ENCODE assay signal across 2 cellular contexts in the genomic region with DNA sequence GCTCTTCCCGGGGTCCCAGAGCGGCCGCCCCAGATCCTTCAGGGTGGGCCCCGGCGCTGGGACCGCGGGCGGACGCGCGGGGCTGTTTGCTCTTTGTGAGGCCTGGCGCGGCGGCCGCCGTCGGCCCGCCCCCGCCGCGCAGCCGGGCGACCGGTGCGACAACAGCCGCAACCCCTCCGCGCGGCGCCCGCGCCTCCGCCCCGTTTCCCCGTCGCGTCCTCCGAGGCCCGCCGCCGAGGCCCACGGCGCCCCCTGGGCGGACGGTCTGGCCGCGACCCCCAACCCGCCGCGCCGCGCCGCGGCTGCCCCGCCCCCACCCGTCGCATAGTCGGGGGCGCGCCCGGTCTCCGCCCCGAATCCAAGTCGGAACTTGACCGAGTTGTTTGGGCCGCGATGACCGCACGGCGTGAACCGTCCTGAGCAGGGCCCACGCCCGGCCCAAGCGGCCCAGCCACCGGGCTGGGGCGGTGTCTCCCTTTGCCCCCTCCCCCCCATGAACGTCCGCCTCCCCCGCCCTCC.
A peak's percentile ranks its signal among the peaks of the same experiment; 100 is the strongest.
TF ChIP-seq lines count a peak whose summit lies in the region.

No MANE protein-coding gene starts in this region.

TF ChIP-seq in K562, 482 proteins besides CTCF, POLR2A, EP300 and RAD21 (continued from another document and continues in another):
- TF ChIP-seq, protein P1, sequence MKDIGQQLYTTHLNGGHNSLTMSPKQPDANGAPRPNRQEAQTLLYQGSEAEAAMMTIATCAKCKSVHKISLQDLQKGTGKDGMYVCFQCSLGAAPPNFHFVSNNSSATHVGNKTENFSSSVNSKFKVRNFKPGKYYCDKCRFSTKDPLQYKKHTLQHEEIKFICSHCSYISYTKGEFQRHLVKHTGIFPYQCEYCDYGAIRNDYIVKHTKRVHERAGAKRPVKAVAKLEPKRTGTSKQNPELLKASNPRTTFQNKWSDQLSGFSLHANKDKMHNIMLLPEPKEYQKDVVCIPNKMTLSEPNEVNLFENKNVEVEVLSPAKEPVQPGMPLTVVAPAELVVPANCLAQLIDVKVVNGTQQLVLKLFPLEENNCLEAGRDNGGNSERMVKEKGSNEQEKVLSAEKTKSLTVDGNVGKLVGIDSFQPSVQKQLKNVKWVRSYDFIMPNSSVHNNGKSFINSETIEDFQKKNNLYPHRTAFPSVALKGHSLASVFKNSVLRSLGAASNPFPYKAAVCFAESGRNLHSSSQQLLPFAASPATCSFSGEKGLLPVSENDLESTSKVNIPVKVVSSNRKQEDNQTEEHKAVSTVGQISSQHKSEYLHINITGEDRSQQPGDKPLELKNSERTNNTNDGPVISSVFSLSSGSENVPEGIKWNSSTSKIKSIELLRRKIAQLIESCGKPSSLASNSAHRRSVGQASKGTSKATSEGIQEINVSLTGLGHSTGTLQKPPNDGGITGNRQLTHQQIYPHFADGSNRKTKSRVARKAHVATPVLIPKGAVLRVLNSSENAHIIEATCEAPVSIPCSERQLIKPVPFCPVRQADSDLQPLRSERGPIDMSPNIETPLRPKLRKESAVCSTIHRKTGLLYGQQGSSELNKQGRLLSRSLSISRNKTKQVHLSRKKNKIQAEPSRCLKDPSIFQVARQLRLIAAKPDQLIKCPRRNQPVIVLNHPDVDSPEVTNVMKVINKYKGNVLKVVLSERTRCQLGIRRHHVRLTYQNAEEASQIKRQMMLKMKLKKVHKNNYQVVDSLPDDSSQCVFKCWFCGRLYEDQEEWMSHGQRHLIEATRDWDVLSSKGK (CRISPR knock-in tag; IDR thresholded peaks at IDR 0.05) = no peak
- no peak for TF ChIP-seq ZNF175 (CRISPR knock-in tag; IDR thresholded peaks at IDR 0.05; ENCODE audit: low read depth)
- TF ChIP-seq RFX7 (CRISPR knock-in tag; IDR thresholded peaks at IDR 0.05) = no peak
- no peak for TF ChIP-seq HDAC1 (IDR thresholded peaks at IDR 0.05)
- TF ChIP-seq ARHGAP35 (IDR thresholded peaks at IDR 0.05; ENCODE audit: partially characterized antibody) = no peak
- no peak for TF ChIP-seq ZNF324 (CRISPR knock-in tag; IDR thresholded peaks at IDR 0.05)
- TF ChIP-seq U2AF1 (optimal IDR thresholded peaks at IDR 0.05; ENCODE audit: low read depth, low read length) = no peak
- no peak for TF ChIP-seq NFE2L1 (tag; IDR thresholded peaks at IDR 0.05; ENCODE audit: borderline replicate concordance, low read depth)
- TF ChIP-seq PHB (CRISPR knock-in tag; IDR thresholded peaks at IDR 0.05) = no peak
- TF ChIP-seq UBTF (IDR thresholded peaks at IDR 0.05; ENCODE audit: borderline replicate concordance in 1 of 2, low read depth in 2 of 2, low read length in 2 of 2) = 0 out of 4 replicates have a peak, but pooled peaks of 1 of the 2 experiments have one; percentile 11
- TF ChIP-seq WHSC1 (IDR thresholded peaks at IDR 0.05; ENCODE audit: low read length) = no peak
- TF ChIP-seq ZFX (CRISPR knock-in tag; IDR thresholded peaks at IDR 0.05) = peak; percentile 72
- TF ChIP-seq SMAD4 (CRISPR knock-in tag; conservative IDR thresholded peaks at IDR 0.05) = peak; percentile 36; the same call in 1 of the 2 replicates
- TF ChIP-seq GTF2F1 (IDR thresholded peaks at IDR 0.05; ENCODE audit: low read depth, low read length) = no peak
- TF ChIP-seq, protein P2, sequence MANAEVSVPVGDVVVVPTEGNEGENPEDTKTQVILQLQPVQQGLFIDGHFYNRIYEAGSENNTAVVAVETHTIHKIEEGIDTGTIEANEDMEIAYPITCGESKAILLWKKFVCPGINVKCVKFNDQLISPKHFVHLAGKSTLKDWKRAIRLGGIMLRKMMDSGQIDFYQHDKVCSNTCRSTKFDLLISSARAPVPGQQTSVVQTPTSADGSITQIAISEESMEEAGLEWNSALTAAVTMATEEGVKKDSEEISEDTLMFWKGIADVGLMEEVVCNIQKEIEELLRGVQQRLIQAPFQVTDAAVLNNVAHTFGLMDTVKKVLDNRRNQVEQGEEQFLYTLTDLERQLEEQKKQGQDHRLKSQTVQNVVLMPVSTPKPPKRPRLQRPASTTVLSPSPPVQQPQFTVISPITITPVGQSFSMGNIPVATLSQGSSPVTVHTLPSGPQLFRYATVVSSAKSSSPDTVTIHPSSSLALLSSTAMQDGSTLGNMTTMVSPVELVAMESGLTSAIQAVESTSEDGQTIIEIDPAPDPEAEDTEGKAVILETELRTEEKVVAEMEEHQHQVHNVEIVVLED (CRISPR knock-in tag; IDR thresholded peaks at IDR 0.05) = no peak
- no peak for TF ChIP-seq CBFA2T3 (IDR thresholded peaks at IDR 0.05)
- no peak for TF ChIP-seq FOXA3 (CRISPR knock-in tag; conservative IDR thresholded peaks at IDR 0.05 in 1 of 2, IDR thresholded peaks at IDR 0.05 in 1 of 2)
- TF ChIP-seq HMG20A (CRISPR knock-in tag; conservative IDR thresholded peaks at IDR 0.05) = no peak
- TF ChIP-seq BCOR (IDR thresholded peaks at IDR 0.05) = no peak
- TF ChIP-seq EGR1 (conservative IDR thresholded peaks at IDR 0.05) = no peak
- no peak for TF ChIP-seq NKRF (IDR thresholded peaks at IDR 0.05; ENCODE audit: borderline replicate concordance)
- no peak for TF ChIP-seq ARNT (IDR thresholded peaks at IDR 0.05)

TF ChIP-seq in HepG2, 621 proteins besides CTCF, POLR2A, EP300 and RAD21 (continued from another document and continues in another):
- TF ChIP-seq ZNF343 (CRISPR knock-in tag; IDR thresholded peaks at IDR 0.05) (no peak), FOXA3 (CRISPR knock-in tag; IDR thresholded peaks at IDR 0.05) (no peak), ZKSCAN1 (IDR thresholded peaks at IDR 0.05; ENCODE audit: low read length) (no peak), ZSCAN12 (CRISPR knock-in tag; IDR thresholded peaks at IDR 0.05) (no peak), SP1 (IDR thresholded peaks at IDR 0.05) (no peak), SP1 (CRISPR knock-in tag; IDR thresholded peaks at IDR 0.05) (no peak), NAIF1 (CRISPR knock-in tag; IDR thresholded peaks at IDR 0.05; ENCODE audit: borderline replicate concordance) (no peak), DNMT1 (CRISPR knock-in tag; IDR thresholded peaks at IDR 0.05) (no peak), ZFP36L1 (CRISPR knock-in tag; IDR thresholded peaks at IDR 0.05) (0 out of 2 replicates have a peak, but pooled peaks have one; percentile 8), ZNF720 (CRISPR knock-in tag; IDR thresholded peaks at IDR 0.05) (no peak), SALL1 (CRISPR knock-in tag; IDR thresholded peaks at IDR 0.05) (no peak), KDM4B (CRISPR knock-in tag; IDR thresholded peaks at IDR 0.05) (no peak), ZNF468 (CRISPR knock-in tag; IDR thresholded peaks at IDR 0.05) (no peak), ZNF335 (CRISPR knock-in tag; IDR thresholded peaks at IDR 0.05) (no peak), ZNF724P (CRISPR knock-in tag; IDR thresholded peaks at IDR 0.05; ENCODE audit: borderline replicate concordance) (no peak), TSC22D2 (CRISPR knock-in tag; IDR thresholded peaks at IDR 0.05; ENCODE audit: borderline replicate concordance) (no peak), ZBTB3 (CRISPR knock-in tag; IDR thresholded peaks at IDR 0.05; ENCODE audit: borderline replicate concordance, low read depth) (no peak), MAF1 (CRISPR knock-in tag; IDR thresholded peaks at IDR 0.05; ENCODE audit: borderline replicate concordance) (no peak), FOSL1 (CRISPR knock-in tag; IDR thresholded peaks at IDR 0.05; ENCODE audit: borderline replicate concordance) (no peak), SYNCRIP (IDR thresholded peaks at IDR 0.05; ENCODE audit: insufficient read depth, low read depth, low read length) (no peak), TOPORS (CRISPR knock-in tag; IDR thresholded peaks at IDR 0.05) (no peak), HDAC1 (CRISPR knock-in tag; IDR thresholded peaks at IDR 0.05) (no peak), TBP (CRISPR knock-in tag; IDR thresholded peaks at IDR 0.05) (no peak), HIVEP1 (CRISPR knock-in tag; IDR thresholded peaks at IDR 0.05) (no peak), NR2F6 (IDR thresholded peaks at IDR 0.05) (no peak), NR2F6 (CRISPR knock-in tag; IDR thresholded peaks at IDR 0.05) (no peak), ZNF776 (CRISPR knock-in tag; IDR thresholded peaks at IDR 0.05) (no peak), ZBTB7B (CRISPR knock-in tag; IDR thresholded peaks at IDR 0.05) (peak; percentile 30), RXRB (CRISPR knock-in tag; IDR thresholded peaks at IDR 0.05; ENCODE audit: borderline replicate concordance) (no peak), ZNF329 (CRISPR knock-in tag; IDR thresholded peaks at IDR 0.05; ENCODE audit: low read depth) (0 out of 2 replicates have a peak, but pooled peaks have one; percentile 2), ZNF629 (CRISPR knock-in tag; conservative IDR thresholded peaks at IDR 0.05) (no peak), ZNF83 (CRISPR knock-in tag; IDR thresholded peaks at IDR 0.05; ENCODE audit: borderline replicate concordance) (0 out of 2 replicates have a peak, but pooled peaks have one; percentile 44), ZNF737 (CRISPR knock-in tag; IDR thresholded peaks at IDR 0.05; ENCODE audit: borderline replicate concordance) (no peak), ZFY (CRISPR knock-in tag; IDR thresholded peaks at IDR 0.05) (peak; percentile 32)
- TF ChIP-seq, protein P3, sequence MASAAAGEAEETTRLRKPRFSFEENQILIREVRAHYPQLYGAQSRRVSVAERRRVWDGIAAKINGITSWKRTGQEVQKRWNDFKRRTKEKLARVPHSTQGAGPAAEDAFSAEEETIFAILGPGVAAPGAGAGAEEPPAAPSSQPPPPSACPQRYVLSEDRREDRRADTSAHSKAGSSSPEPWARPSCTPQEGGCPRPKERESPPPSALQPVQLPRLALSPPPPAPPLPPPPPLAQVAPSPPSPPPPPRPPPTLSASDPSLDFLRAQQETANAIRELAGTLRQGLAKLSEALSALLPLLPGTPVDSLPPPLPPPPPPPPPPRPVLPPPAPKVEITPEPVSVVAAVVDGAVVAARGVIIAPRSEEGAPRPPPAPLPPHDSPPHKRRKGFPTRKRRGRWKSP (CRISPR knock-in tag; IDR thresholded peaks at IDR 0.05) = no peak
- TF ChIP-seq, protein P4, sequence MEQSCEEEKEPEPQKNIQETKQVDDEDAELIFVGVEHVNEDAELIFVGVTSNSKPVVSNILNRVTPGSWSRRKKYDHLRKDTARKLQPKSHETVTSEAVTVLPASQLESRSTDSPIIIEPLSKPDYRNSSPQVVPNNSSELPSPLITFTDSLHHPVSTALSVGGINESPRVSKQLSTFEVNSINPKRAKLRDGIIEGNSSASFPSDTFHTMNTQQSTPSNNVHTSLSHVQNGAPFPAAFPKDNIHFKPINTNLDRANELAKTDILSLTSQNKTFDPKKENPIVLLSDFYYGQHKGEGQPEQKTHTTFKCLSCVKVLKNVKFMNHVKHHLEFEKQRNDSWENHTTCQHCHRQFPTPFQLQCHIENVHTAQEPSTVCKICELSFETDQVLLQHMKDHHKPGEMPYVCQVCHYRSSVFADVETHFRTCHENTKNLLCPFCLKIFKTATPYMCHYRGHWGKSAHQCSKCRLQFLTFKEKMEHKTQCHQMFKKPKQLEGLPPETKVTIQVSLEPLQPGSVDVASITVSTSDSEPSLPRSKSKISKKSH (CRISPR knock-in tag; IDR thresholded peaks at IDR 0.05; ENCODE audit: borderline replicate concordance) = no peak
- TF ChIP-seq, protein P5, sequence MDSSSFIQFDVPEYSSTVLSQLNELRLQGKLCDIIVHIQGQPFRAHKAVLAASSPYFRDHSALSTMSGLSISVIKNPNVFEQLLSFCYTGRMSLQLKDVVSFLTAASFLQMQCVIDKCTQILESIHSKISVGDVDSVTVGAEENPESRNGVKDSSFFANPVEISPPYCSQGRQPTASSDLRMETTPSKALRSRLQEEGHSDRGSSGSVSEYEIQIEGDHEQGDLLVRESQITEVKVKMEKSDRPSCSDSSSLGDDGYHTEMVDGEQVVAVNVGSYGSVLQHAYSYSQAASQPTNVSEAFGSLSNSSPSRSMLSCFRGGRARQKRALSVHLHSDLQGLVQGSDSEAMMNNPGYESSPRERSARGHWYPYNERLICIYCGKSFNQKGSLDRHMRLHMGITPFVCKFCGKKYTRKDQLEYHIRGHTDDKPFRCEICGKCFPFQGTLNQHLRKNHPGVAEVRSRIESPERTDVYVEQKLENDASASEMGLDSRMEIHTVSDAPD (CRISPR knock-in tag; IDR thresholded peaks at IDR 0.05) = no peak
- TF ChIP-seq, protein P6, sequence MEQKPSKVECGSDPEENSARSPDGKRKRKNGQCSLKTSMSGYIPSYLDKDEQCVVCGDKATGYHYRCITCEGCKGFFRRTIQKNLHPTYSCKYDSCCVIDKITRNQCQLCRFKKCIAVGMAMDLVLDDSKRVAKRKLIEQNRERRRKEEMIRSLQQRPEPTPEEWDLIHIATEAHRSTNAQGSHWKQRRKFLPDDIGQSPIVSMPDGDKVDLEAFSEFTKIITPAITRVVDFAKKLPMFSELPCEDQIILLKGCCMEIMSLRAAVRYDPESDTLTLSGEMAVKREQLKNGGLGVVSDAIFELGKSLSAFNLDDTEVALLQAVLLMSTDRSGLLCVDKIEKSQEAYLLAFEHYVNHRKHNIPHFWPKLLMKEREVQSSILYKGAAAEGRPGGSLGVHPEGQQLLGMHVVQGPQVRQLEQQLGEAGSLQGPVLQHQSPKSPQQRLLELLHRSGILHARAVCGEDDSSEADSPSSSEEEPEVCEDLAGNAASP (CRISPR knock-in tag; IDR thresholded peaks at IDR 0.05; ENCODE audit: borderline replicate concordance) = no peak
- TF ChIP-seq, protein P7, sequence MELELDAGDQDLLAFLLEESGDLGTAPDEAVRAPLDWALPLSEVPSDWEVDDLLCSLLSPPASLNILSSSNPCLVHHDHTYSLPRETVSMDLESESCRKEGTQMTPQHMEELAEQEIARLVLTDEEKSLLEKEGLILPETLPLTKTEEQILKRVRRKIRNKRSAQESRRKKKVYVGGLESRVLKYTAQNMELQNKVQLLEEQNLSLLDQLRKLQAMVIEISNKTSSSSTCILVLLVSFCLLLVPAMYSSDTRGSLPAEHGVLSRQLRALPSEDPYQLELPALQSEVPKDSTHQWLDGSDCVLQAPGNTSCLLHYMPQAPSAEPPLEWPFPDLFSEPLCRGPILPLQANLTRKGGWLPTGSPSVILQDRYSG (CRISPR knock-in tag; IDR thresholded peaks at IDR 0.05) = no peak
- TF ChIP-seq, protein P8, sequence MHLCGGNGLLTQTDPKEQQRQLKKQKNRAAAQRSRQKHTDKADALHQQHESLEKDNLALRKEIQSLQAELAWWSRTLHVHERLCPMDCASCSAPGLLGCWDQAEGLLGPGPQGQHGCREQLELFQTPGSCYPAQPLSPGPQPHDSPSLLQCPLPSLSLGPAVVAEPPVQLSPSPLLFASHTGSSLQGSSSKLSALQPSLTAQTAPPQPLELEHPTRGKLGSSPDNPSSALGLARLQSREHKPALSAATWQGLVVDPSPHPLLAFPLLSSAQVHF (CRISPR knock-in tag; IDR thresholded peaks at IDR 0.05) = no peak
- TF ChIP-seq, protein P9, sequence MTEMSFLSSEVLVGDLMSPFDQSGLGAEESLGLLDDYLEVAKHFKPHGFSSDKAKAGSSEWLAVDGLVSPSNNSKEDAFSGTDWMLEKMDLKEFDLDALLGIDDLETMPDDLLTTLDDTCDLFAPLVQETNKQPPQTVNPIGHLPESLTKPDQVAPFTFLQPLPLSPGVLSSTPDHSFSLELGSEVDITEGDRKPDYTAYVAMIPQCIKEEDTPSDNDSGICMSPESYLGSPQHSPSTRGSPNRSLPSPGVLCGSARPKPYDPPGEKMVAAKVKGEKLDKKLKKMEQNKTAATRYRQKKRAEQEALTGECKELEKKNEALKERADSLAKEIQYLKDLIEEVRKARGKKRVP (CRISPR knock-in tag; IDR thresholded peaks at IDR 0.05) = no peak
- TF ChIP-seq, protein P10, sequence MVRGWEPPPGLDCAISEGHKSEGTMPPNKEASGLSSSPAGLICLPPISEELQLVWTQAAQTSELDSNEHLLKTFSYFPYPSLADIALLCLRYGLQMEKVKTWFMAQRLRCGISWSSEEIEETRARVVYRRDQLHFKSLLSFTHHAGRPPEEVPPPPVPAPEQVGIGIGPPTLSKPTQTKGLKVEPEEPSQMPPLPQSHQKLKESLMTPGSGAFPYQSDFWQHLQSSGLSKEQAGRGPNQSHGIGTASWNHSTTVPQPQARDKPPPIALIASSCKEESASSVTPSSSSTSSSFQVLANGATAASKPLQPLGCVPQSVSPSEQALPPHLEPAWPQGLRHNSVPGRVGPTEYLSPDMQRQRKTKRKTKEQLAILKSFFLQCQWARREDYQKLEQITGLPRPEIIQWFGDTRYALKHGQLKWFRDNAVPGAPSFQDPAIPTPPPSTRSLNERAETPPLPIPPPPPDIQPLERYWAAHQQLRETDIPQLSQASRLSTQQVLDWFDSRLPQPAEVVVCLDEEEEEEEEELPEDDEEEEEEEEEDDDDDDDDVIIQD (CRISPR knock-in tag; IDR thresholded peaks at IDR 0.05; ENCODE audit: low read depth) = no peak
